In genomic region chr10:119120413-119120867, GRCh38 we compare ENCODE assay signal across 1 cellular context.
TF ChIP-seq lines count a peak whose summit lies in the region.

No MANE protein-coding gene starts in this region.

TF ChIP-seq in HepG2, 621 proteins besides CTCF, POLR2A, EP300 and RAD21 (continued from another document and continues in another):
- TF ChIP-seq ZNF609 (CRISPR knock-in tag; IDR thresholded peaks at IDR 0.05; ENCODE audit: borderline replicate concordance) (peak; percentile 92), SIN3A (IDR thresholded peaks at IDR 0.05; ENCODE audit: borderline replicate concordance, low read depth, low read length) (0 out of 2 replicates have a peak, but pooled peaks have one; percentile 24), MYPOP (CRISPR knock-in tag; IDR thresholded peaks at IDR 0.05) (peak; percentile 74), USF2 (IDR thresholded peaks at IDR 0.05; ENCODE audit: low read depth, low read length) (no peak), USF2 (CRISPR knock-in tag; IDR thresholded peaks at IDR 0.05; ENCODE audit: borderline replicate concordance) (no peak), GATA4 (IDR thresholded peaks at IDR 0.05; ENCODE audit: borderline replicate concordance, low read depth) (peak; percentile 65; the same call in 1 of the 2 replicates), ZNF362 (CRISPR knock-in tag; IDR thresholded peaks at IDR 0.05; ENCODE audit: borderline replicate concordance) (peak; percentile 79), TP53 (CRISPR knock-in tag; conservative IDR thresholded peaks at IDR 0.05) (0 out of 2 replicates have a peak, but pooled peaks have one; percentile 30), SALL2 (CRISPR knock-in tag; IDR thresholded peaks at IDR 0.05) (0 out of 2 replicates have a peak, but pooled peaks have one; percentile 53), KDM6A (CRISPR knock-in tag; IDR thresholded peaks at IDR 0.05; ENCODE audit: low read depth) (peak; percentile 68; the same call in 1 of the 2 replicates), HDAC2 (CRISPR knock-in tag; IDR thresholded peaks at IDR 0.05) (peak; percentile 89), PLSCR1 (CRISPR knock-in tag; IDR thresholded peaks at IDR 0.05; ENCODE audit: borderline replicate concordance) (no peak), TBP (CRISPR knock-in tag; IDR thresholded peaks at IDR 0.05) (no peak), FOXK2 (IDR thresholded peaks at IDR 0.05) (peak; percentile 57; the same call in 1 of the 2 replicates), ZNF12 (CRISPR knock-in tag; IDR thresholded peaks at IDR 0.05) (peak; percentile 64; the same call in 1 of the 2 replicates), SOX5 (CRISPR knock-in tag; IDR thresholded peaks at IDR 0.05; ENCODE audit: borderline replicate concordance) (peak; percentile 85), ZFYVE20 (CRISPR knock-in tag; IDR thresholded peaks at IDR 0.05; ENCODE audit: borderline replicate concordance, low read depth) (no peak), ATAD3A (CRISPR knock-in tag; IDR thresholded peaks at IDR 0.05) (no peak), ATF7 (IDR thresholded peaks at IDR 0.05) (peak; percentile 7; the same call in 1 of the 2 replicates), ATF7 (CRISPR knock-in tag; IDR thresholded peaks at IDR 0.05) (no peak; the same call in 1 of the 2 replicates), SMAD1 (CRISPR knock-in tag; IDR thresholded peaks at IDR 0.05; ENCODE audit: borderline replicate concordance, low read depth) (no peak), RNF219 (CRISPR knock-in tag; IDR thresholded peaks at IDR 0.05) (peak; percentile 82; the same call in 1 of the 2 replicates), ZNF205 (CRISPR knock-in tag; IDR thresholded peaks at IDR 0.05) (peak; percentile 27; the same call in 1 of the 2 replicates), ZNF230 (CRISPR knock-in tag; IDR thresholded peaks at IDR 0.05) (0 out of 2 replicates have a peak, but pooled peaks have one; percentile 39), SPEN (CRISPR knock-in tag; IDR thresholded peaks at IDR 0.05; ENCODE audit: low read depth) (0 out of 2 replicates have a peak, but pooled peaks have one; percentile 47), PRDM10 (CRISPR knock-in tag; IDR thresholded peaks at IDR 0.05; ENCODE audit: low read depth) (0 out of 2 replicates have a peak, but pooled peaks have one; percentile 31), CBFB (CRISPR knock-in tag; IDR thresholded peaks at IDR 0.05) (peak; percentile 78), ZNF503 (CRISPR knock-in tag; IDR thresholded peaks at IDR 0.05) (peak; percentile 91), FOXJ3 (CRISPR knock-in tag; IDR thresholded peaks at IDR 0.05; ENCODE audit: borderline replicate concordance) (peak; percentile 97), KLF6 (CRISPR knock-in tag; IDR thresholded peaks at IDR 0.05) (peak; percentile 63), CEBPG (CRISPR knock-in tag; IDR thresholded peaks at IDR 0.05) (peak; percentile 89), JUNB (CRISPR knock-in tag; IDR thresholded peaks at IDR 0.05; ENCODE audit: borderline replicate concordance) (peak; percentile 75; the same call in 1 of the 2 replicates), FOXK1 (CRISPR knock-in tag; IDR thresholded peaks at IDR 0.05; ENCODE audit: borderline replicate concordance, low read depth) (peak; percentile 97), ZNF800 (CRISPR knock-in tag; IDR thresholded peaks at IDR 0.05) (no peak), MYNN (CRISPR knock-in tag; IDR thresholded peaks at IDR 0.05; ENCODE audit: low read depth) (peak; percentile 40; the same call in 1 of the 2 replicates), SRSF9 (IDR thresholded peaks at IDR 0.05; ENCODE audit: borderline replicate concordance, insufficient read depth, low read depth, low read length, poor library complexity, severe bottlenecking) (no peak)
